In the genomic region with DNA sequence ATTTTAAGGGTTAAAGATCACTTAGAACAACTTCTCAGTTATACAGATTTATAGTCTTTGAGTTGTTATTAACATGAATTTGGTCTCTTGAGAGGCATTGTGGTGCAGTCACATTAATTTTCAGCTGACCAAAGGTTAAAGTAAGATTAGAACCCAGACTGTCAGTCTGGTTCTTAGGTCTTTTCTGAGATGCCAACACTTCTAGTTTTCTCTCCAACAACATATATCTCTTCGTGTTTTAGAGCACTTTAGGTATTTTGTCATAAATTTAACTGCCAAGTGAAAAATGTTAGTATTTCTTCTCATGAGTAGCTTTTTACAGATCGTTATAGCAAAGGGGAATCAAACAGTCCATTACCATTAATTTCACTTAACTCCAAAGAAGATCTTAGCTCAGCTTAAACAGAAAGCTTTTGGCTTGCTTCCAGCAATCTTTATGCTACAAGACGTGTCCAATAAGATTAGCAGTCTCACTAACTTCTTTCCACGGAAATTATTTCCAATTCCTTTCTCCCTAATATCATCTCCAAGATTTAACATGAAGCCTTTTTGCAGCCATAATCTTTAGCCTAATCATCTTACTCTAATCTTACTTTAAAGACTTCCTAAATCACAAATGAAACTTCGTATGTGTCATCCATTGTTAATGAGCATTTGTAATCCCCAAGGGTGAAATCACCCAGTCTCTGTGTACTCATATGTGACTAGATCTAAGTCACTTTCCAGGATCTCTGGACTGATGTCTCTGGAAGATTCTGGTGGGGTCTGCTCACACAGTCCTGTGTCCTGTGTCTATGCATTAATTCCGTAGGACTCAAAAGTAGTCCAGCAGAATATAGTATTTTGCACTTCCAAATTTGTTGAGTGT, we compare ENCODE assay signal across 16 cellular contexts. TPM values are rescaled to one million over a fixed set of nuclear protein-coding genes. Genes with fewer than 3 reads are reported as not detected.
DNase-seq lines count a peak whose midpoint lies in the region; ATAC-seq and TF ChIP-seq lines count a peak whose summit lies in the region.
"Had no signal": no experiment of that assay in that cellular context is flagged by ENCODE, and none has a peak within 500 bp of the region (broad histone marks: within the 10 kb centered on the region; RNA-seq: fewer than 3 reads in every experiment).

No MANE protein-coding gene starts in this region.

- H3K36me3 ChIP-seq in GM23248 (ENCODE audit: low read depth) (peaks cover 83% of the 10 kb centered on the region), PC-3 (ENCODE audit: low read depth, low read length) (no peaks in the 10 kb centered on the region)
- H3K36me3 ChIP-seq: BE2C had no signal

- H3K9ac ChIP-seq in GM23248 (no peak overlapping the region), PC-3 (ENCODE audit: low read length) (no peak overlapping the region)

- DNase-seq in GM23248 (peak; percentile 32), PC-3 (peak; percentile 27), dermis blood vessel endothelial cell (peak; percentile 27), retinal pigment epithelial cell (ENCODE audit: low read depth) (peak; percentile 89), omental fat pad (ENCODE audit: low spot score) (no peak), islet precursor cell (no peak), AG08396 (ENCODE audit: low spot score) (no peak)
- DNase-seq: activated gamma-delta T cell, anterior cingulate cortex, BE2C, GDM1, left ventricle myocardium superior, NCI-H774, T-helper 2 cell had no signal

- POLR2A ChIA-PET in PC-3 (lab: Charles Lee; ENCODE audit: unreplicated experiment), result no interaction called here

- H3K9me2 ChIP-seq in GM23248 (ENCODE audit: insufficient read depth) (no peaks in the 10 kb centered on the region), PC-3 (replicated peaks; ENCODE audit: low read length) (no peaks in the 10 kb centered on the region)

- no TSS peak for BruUV-seq in PC-3 (replicated peaks; lab: Mats Ljungman, UMichigan)

- H4K20me1 ChIP-seq in GM23248 (ENCODE audit: insufficient read depth) (no peaks in the 10 kb centered on the region), PC-3 (ENCODE audit: low read length) (no peaks in the 10 kb centered on the region)

- CTCF ChIA-PET in PC-3 (lab: Charles Lee), result no interaction called here

- TF ChIP-seq CTCF in PC-3 (conservative IDR thresholded peaks at IDR 0.05; ENCODE audit: low read depth, low read length) (no peak), retinal pigment epithelial cell (conservative IDR thresholded peaks at IDR 0.05; ENCODE audit: low read depth, low read length) (no peak), omental fat pad (IDR thresholded peaks at IDR 0.05) (no peak)

- in situ Hi-C loops in GM23248 (cut with MboI), result no loop called here

- H3K4me3 ChIP-seq in GM23248 (no peak overlapping the region), PC-3 (ENCODE audit: low read length) (no peak overlapping the region), retinal pigment epithelial cell (ENCODE audit: low read length) (no peak overlapping the region)

- 60 to 63% methylated on average over 6 of the region's 6 CpGs for WGBS in GM23248 (ENCODE audit: low coverage in 1 of 2, low lambda C conversion rate in 2 of 2, missing lambda C conversion rate in 2 of 2), 2 experiments

- no peak overlapping the region for H2AFZ ChIP-seq in GM23248
- no peak overlapping the region for H2AFZ ChIP-seq in PC-3 (ENCODE audit: low read length)

- peaks cover 24% of the 10 kb centered on the region for H3F3A ChIP-seq in GM23248 (ENCODE audit: insufficient read depth)
- H3F3A ChIP-seq in PC-3 (ENCODE audit: low read length, unreplicated experiment), result no peaks in the 10 kb centered on the region

- H3K4me2 ChIP-seq in GM23248 (ENCODE audit: unreplicated experiment) (no peak overlapping the region), PC-3 (ENCODE audit: low read length) (no peak overlapping the region)

- ATAC-seq in PC-3, result no peak
- no peak for ATAC-seq in omental fat pad (ENCODE audit: low FRiP score)
- ATAC-seq: left ventricle myocardium superior had no signal

- intact Hi-C loops in PC-3 (cut with micrococcal nuclease), result no loop called here

- H3K27ac ChIP-seq in GM23248, result no peak overlapping the region
- no peak overlapping the region for H3K27ac ChIP-seq in PC-3 (ENCODE audit: low read length)
- H3K27ac ChIP-seq: HL-60, RWPE1 had no signal

- peaks cover 18% of the 10 kb centered on the region for H3K4me1 ChIP-seq in GM23248 (ENCODE audit: insufficient read depth)
- H3K4me1 ChIP-seq in PC-3 (ENCODE audit: insufficient read depth, low read length), result peaks cover 7% of the 10 kb centered on the region

- H3K79me2 ChIP-seq in GM23248 (ENCODE audit: insufficient read depth), result peaks cover 13% of the 10 kb centered on the region; the same call in 1 of the 2 replicates
- no peaks in the 10 kb centered on the region for H3K79me2 ChIP-seq in PC-3 (ENCODE audit: low read length)

- H3K9me3 ChIP-seq in GM23248 (ENCODE audit: low read depth), result no peaks in the 10 kb centered on the region
- H3K9me3 ChIP-seq in PC-3 (ENCODE audit: low read length), result no peaks in the 10 kb centered on the region
- H3K9me3 ChIP-seq: BE2C had no signal

- H3K27me3 ChIP-seq in GM23248 (replicated peaks; ENCODE audit: insufficient read depth), result no peaks in the 10 kb centered on the region
- no peaks in the 10 kb centered on the region for H3K27me3 ChIP-seq in PC-3 (ENCODE audit: low read length)
- H3K27me3 ChIP-seq: BE2C had no signal

RNA-seq across cellular contexts. Expression of gene MOXD1, which starts 38.7 kb away (rescaled TPM):
- total RNA-seq in GM23248 (2014; rRNA removed; shearing (Covaris generic)), result 522 and 528 TPM in 2 replicates
- 557 and 564 TPM in 2 replicates for polyA plus RNA-seq in GM23248 (2016; fragmentation: Nextera tagmentation; extraction: Ambion mirVana)
- 5.0 and 9.9 TPM in 2 replicates for total RNA-seq in PC-3 (2014; rRNA removed)
- 0.34 and 0.65 TPM in 2 replicates for total RNA-seq in dermis blood vessel endothelial cell
- 1 to 10 TPM; 1.3 to 2.7 (median 2.0) TPM for total RNA-seq in omental fat pad

Comparison
In these comparisons a context has a peak if more than half of its experiments do, and no peak if none do; other contexts are left out.
1. DNase-seq: peak in GM23248 (single experiment), PC-3 (single experiment), dermis blood vessel endothelial cell (single experiment) and retinal pigment epithelial cell (single experiment); none in omental fat pad (single experiment), islet precursor cell (single experiment) and AG08396 (single experiment).
2. RNA of gene MOXD1, which starts 38.7 kb away (total RNA-seq): 522 to 528 TPM in GM23248; 5.0 to 9.9 TPM in PC-3, 1.3 to 2.7 TPM in omental fat pad and 0.34 to 0.65 TPM in dermis blood vessel endothelial cell; every median in the first group is over 10 times any median in the second.